ENCODE assay signal across 17 cellular contexts in genomic region chr13:37023871-37024270, GRCh38. TPM values are rescaled to one million over a fixed set of nuclear protein-coding genes. Genes with fewer than 3 reads are reported as not detected.
A peak's percentile ranks its signal among the peaks of the same experiment; 100 is the strongest.
DNase-seq lines count a peak whose midpoint lies in the region; ATAC-seq and TF ChIP-seq lines count a peak whose summit lies in the region.
"Had no signal": no experiment of that assay in that cellular context is flagged by ENCODE, and none has a peak within 500 bp of the region (broad histone marks: within the 10 kb centered on the region; RNA-seq: fewer than 3 reads in every experiment).

No MANE protein-coding gene starts in this region.

- H3K9me3 ChIP-seq in osteoblast (ENCODE audit: low read depth, low read length), result no peaks in the 10 kb centered on the region
- H3K9me3 ChIP-seq: A549, ovary had no signal

- H3K4me1 ChIP-seq in osteoblast (ENCODE audit: insufficient read depth, low read length), result peaks cover 13% of the 10 kb centered on the region
- H3K4me1 ChIP-seq: A549 had no signal

- no peaks in the 10 kb centered on the region for H3K79me2 ChIP-seq in osteoblast (ENCODE audit: insufficient read depth, low read length)

- no peaks in the 10 kb centered on the region for H3K4me1 Mint-ChIP-seq in activated T-cell treated with anti-CD3 and anti-CD28 coated beads, Interleukin-2, amount 50 U/mL, for 72 hours (ENCODE audit: low read depth)
- H3K4me1 Mint-ChIP-seq: stimulated activated memory B cell treated with anti-CD40 and anti-IgM and Interleukin-4, amounts not matched to agents 10 μg/mL and 1 μg/mL and 100 μg/mL, for 72 hours had no signal

- no peaks in the 10 kb centered on the region for H3K9me3 Mint-ChIP-seq in activated T-cell treated with anti-CD3 and anti-CD28 coated beads, Interleukin-2, amount 50 U/mL, for 72 hours
- H3K9me3 Mint-ChIP-seq: activated naive CD4-positive, alpha-beta T cell treated with anti-CD3 and anti-CD28 coated beads for 36 hours; stimulated activated memory B cell treated with anti-CD40 and anti-IgM and Interleukin-4, amounts not matched to agents 10 μg/mL and 1 μg/mL and 100 μg/mL, for 72 hours; T-helper 1 cell treated with Interleukin-12 subunit alpha and Interleukin-12 subunit beta and Interleukin-4 antibody, amounts not matched to agents 30 μg/mL and 1 μg/mL, for 36 hours had no signal

- no peak for TF ChIP-seq CTCF in RWPE1 (conservative IDR thresholded peaks at IDR 0.05; ENCODE audit: low read depth)
- TF ChIP-seq CTCF in osteoblast (IDR thresholded peaks at IDR 0.05; ENCODE audit: extremely low read depth, low read depth, low read length), result no peak

- H3K27me3 ChIP-seq in osteoblast (ENCODE audit: insufficient read depth, low read length), result no peaks in the 10 kb centered on the region
- H3K27me3 ChIP-seq: ovary had no signal

- peak overlapping the region; percentile 50 for H3K27ac Mint-ChIP-seq in activated T-cell treated with anti-CD3 and anti-CD28 coated beads, Interleukin-2, amount 50 U/mL, for 72 hours
- H3K27ac Mint-ChIP-seq: activated naive CD4-positive, alpha-beta T cell treated with anti-CD3 and anti-CD28 coated beads for 36 hours; stimulated activated memory B cell treated with anti-CD40 and anti-IgM and Interleukin-4, amounts not matched to agents 10 μg/mL and 1 μg/mL and 100 μg/mL, for 72 hours; T-helper 1 cell treated with Interleukin-12 subunit alpha and Interleukin-12 subunit beta and Interleukin-4 antibody, amounts not matched to agents 30 μg/mL and 1 μg/mL, for 36 hours had no signal

- no peak overlapping the region for H2AFZ ChIP-seq in osteoblast (ENCODE audit: low read length)

- H3K27me3 Mint-ChIP-seq in activated T-cell treated with anti-CD3 and anti-CD28 coated beads, Interleukin-2, amount 50 U/mL, for 72 hours (ENCODE audit: low read depth), result no peaks in the 10 kb centered on the region
- H3K27me3 Mint-ChIP-seq: stimulated activated memory B cell treated with anti-CD40 and anti-IgM and Interleukin-4, amounts not matched to agents 10 μg/mL and 1 μg/mL and 100 μg/mL, for 72 hours had no signal

- H3K36me3 ChIP-seq in osteoblast (ENCODE audit: insufficient read depth, low read length), result peaks cover 74% of the 10 kb centered on the region
- H3K36me3 ChIP-seq: ovary had no signal

- H3K27ac ChIP-seq in RWPE1, result no peak overlapping the region
- peak overlapping the region; percentile 45 for H3K27ac ChIP-seq in epithelial cell of prostate
- H3K27ac ChIP-seq in osteoblast (ENCODE audit: low read depth, low read length), result peak overlapping the region; percentile 32
- H3K27ac ChIP-seq: A549, ovary had no signal

- no peak overlapping the region for H3K4me3 ChIP-seq in osteoblast (ENCODE audit: insufficient read depth, low read length)
- H3K4me3 ChIP-seq: A549, ovary had no signal

- CTCF ChIA-PET in RWPE1 (lab: Yijun Ruan, JAX), result interaction anchor here (0.7 to 0.8 kb wide), 2 partner anchors 10 to 15 kb away, joined by 3 read pairs; no protein-coding TSS in a partner anchor

- H3K36me3 Mint-ChIP-seq in activated T-cell treated with anti-CD3 and anti-CD28 coated beads, Interleukin-2, amount 50 U/mL, for 72 hours (ENCODE audit: insufficient read depth in 2 of 2), result peaks cover 4 to 21% of the 10 kb centered on the region in 2 donors

- no peak overlapping the region for H3K4me2 ChIP-seq in osteoblast (ENCODE audit: insufficient read depth, low read length)
- H3K4me2 ChIP-seq: A549 had no signal

- H4K20me1 ChIP-seq in osteoblast (ENCODE audit: insufficient read depth, low read length), result no peaks in the 10 kb centered on the region

- no peak overlapping the region for H3K4me3 Mint-ChIP-seq in activated T-cell treated with anti-CD3 and anti-CD28 coated beads, Interleukin-2, amount 50 U/mL, for 72 hours
- H3K4me3 Mint-ChIP-seq: activated naive CD4-positive, alpha-beta T cell treated with anti-CD3 and anti-CD28 coated beads for 36 hours; stimulated activated memory B cell treated with anti-CD40 and anti-IgM and Interleukin-4, amounts not matched to agents 10 μg/mL and 1 μg/mL and 100 μg/mL, for 72 hours; T-helper 1 cell treated with Interleukin-12 subunit alpha and Interleukin-12 subunit beta and Interleukin-4 antibody, amounts not matched to agents 30 μg/mL and 1 μg/mL, for 36 hours had no signal

- no peak for ATAC-seq in activated T-cell treated with anti-CD3 and anti-CD28 coated beads, Interleukin-2, amount 50 U/mL, for 72 hours (replicated peaks in 1 of 2)
- ATAC-seq: A549; stimulated activated memory B cell treated with anti-CD40 and anti-IgM and Interleukin-4, amounts not matched to agents 10 μg/mL and 1 μg/mL and 100 μg/mL, for 72 hours had no signal

- DNase-seq in activated T-cell treated with anti-CD3 and anti-CD28 coated beads, Interleukin-2, amount 50 U/mL, for 72 hours, result no peak
- DNase-seq in activated T-cell treated with anti-CD3 and anti-CD28 coated beads for 4 hours (no peak), RWPE1 (ENCODE audit: low spot score) (peak; percentile 13), epithelial cell of prostate (ENCODE audit: low read depth, low spot score) (no peak), osteoblast (ENCODE audit: insufficient read length, low spot score, missing footprints) (no peak), DMS153 treated with DMSO at 0.1 percent for 48 hours (lab: John Stamatoyannopoulos, UW; ENCODE audit: unreplicated experiment) (no peak), NCI-H510A (lab: John Stamatoyannopoulos, UW) (no peak), NAMALWA (ENCODE audit: low spot score) (no peak)
- DNase-seq: activated CD4-positive, alpha-beta T cell treated with anti-CD3 and anti-CD28 coated beads for 1 hour; activated naive CD4-positive, alpha-beta T cell treated with anti-CD3 and anti-CD28 coated beads for 36 hours; midbrain; NCI-H1092 treated with DMSO at 0.1 percent for 48 hours; NCI-H82; ovary had no signal

- POLR2A ChIA-PET in RWPE1 (lab: Yijun Ruan, JAX; ENCODE audit: low non-redundant PET), result no interaction called here

RNA-seq across cellular contexts. Expression of gene EXOSC8, which starts 23.3 kb away (rescaled TPM):
- total RNA-seq in activated T-cell treated with anti-CD3 and anti-CD28 coated beads, Interleukin-2, amount 50 U/mL, for 72 hours, result 100 to 1,000 TPM; 220 to 268 TPM
- 25.7 and 28.6 TPM in 2 replicates for total RNA-seq in osteoblast

RNA-seq across cellular contexts. Expression of gene ALG5, which starts 24.7 kb away (rescaled TPM):
- 10 to 100 TPM; 31.7 to 38.3 TPM for total RNA-seq in activated T-cell treated with anti-CD3 and anti-CD28 coated beads, Interleukin-2, amount 50 U/mL, for 72 hours
- 39.4 and 42.1 TPM in 2 replicates for total RNA-seq in osteoblast

RNA-seq across cellular contexts. Expression of gene SUPT20H, which starts 35.6 kb away (rescaled TPM):
- 10 to 100 TPM; 76.6 to 89.6 TPM for total RNA-seq in activated T-cell treated with anti-CD3 and anti-CD28 coated beads, Interleukin-2, amount 50 U/mL, for 72 hours
- 53.6 and 60.1 TPM in 2 replicates for total RNA-seq in osteoblast
